In the genomic region with DNA sequence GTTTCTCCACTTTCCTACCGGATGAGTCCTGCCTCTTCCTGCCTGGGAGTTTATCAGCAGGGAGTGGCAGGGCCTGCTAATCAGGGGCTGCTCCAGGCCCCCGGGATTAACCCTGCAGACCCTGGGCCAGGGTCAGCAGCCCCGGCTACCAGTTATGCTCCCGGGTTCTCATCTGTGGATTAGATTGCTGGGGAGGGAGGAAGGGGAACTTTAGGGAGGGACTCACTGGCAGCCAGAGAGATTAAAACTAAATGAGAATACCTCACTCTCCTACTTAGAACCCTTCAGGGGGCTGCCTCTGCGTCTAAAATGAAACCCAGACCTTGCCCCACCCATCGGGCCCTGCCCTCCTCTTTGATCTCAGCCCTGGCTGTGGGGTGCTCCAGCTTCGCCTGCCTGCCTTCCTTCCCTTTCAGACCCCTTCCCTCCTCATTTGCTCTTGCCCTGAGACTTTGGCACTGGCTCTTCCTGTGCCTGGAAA, we compare ENCODE assay signal across 2 cellular contexts.
TF ChIP-seq lines count a peak whose summit lies in the region.

No MANE protein-coding gene starts in this region.

TF ChIP-seq in SK-N-SH, 30 proteins besides CTCF, POLR2A, EP300 and RAD21 (continued from another document):
- TF ChIP-seq REST (IDR thresholded peaks at IDR 0.05; ENCODE audit: low read depth, low read length), result no peak
- no peak for TF ChIP-seq TEAD4 (IDR thresholded peaks at IDR 0.05; ENCODE audit: borderline replicate concordance, insufficient read depth)
- no peak for TF ChIP-seq YY1 (IDR thresholded peaks at IDR 0.05; ENCODE audit: low read depth)
- TF ChIP-seq ZBTB33 (IDR thresholded peaks at IDR 0.05; ENCODE audit: borderline replicate concordance, low read depth), result no peak

TF ChIP-seq in SK-N-SH treated with all-trans-retinoic acid at 6 μM for 48 hours, 23 proteins besides CTCF, POLR2A, EP300 and RAD21 (continued from another document):
- no peak for TF ChIP-seq CREB5 (CRISPR knock-in tag; IDR thresholded peaks at IDR 0.05; ENCODE audit: low read depth)
